Comparison of ENCODE assay signal across 1 cellular context in genomic region chr16:68084504-68085258, GRCh38.
TF ChIP-seq lines count a peak whose summit lies in the region.

No MANE protein-coding gene starts in this region.

TF ChIP-seq in HepG2, 621 proteins besides CTCF, POLR2A, EP300 and RAD21 (continued from another document and continues in another):
- TF ChIP-seq, protein P1, sequence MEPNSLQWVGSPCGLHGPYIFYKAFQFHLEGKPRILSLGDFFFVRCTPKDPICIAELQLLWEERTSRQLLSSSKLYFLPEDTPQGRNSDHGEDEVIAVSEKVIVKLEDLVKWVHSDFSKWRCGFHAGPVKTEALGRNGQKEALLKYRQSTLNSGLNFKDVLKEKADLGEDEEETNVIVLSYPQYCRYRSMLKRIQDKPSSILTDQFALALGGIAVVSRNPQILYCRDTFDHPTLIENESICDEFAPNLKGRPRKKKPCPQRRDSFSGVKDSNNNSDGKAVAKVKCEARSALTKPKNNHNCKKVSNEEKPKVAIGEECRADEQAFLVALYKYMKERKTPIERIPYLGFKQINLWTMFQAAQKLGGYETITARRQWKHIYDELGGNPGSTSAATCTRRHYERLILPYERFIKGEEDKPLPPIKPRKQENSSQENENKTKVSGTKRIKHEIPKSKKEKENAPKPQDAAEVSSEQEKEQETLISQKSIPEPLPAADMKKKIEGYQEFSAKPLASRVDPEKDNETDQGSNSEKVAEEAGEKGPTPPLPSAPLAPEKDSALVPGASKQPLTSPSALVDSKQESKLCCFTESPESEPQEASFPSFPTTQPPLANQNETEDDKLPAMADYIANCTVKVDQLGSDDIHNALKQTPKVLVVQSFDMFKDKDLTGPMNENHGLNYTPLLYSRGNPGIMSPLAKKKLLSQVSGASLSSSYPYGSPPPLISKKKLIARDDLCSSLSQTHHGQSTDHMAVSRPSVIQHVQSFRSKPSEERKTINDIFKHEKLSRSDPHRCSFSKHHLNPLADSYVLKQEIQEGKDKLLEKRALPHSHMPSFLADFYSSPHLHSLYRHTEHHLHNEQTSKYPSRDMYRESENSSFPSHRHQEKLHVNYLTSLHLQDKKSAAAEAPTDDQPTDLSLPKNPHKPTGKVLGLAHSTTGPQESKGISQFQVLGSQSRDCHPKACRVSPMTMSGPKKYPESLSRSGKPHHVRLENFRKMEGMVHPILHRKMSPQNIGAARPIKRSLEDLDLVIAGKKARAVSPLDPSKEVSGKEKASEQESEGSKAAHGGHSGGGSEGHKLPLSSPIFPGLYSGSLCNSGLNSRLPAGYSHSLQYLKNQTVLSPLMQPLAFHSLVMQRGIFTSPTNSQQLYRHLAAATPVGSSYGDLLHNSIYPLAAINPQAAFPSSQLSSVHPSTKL (CRISPR knock-in tag; IDR thresholded peaks at IDR 0.05): peak; percentile 82
- TF ChIP-seq EZH2 (conservative IDR thresholded peaks at IDR 0.05; ENCODE audit: low read depth, low read length) (no peak), ZBTB8A (CRISPR knock-in tag; IDR thresholded peaks at IDR 0.05; ENCODE audit: borderline replicate concordance, low read depth) (peak; percentile 54; the same call in 1 of the 2 replicates), ZNF839 (CRISPR knock-in tag; IDR thresholded peaks at IDR 0.05; ENCODE audit: borderline replicate concordance) (peak; percentile 97; the same call in 1 of the 2 replicates), FOSL2 (CRISPR knock-in tag; IDR thresholded peaks at IDR 0.05) (peak; percentile 9), ZNF512 (CRISPR knock-in tag; IDR thresholded peaks at IDR 0.05) (0 out of 2 replicates have a peak, but pooled peaks have one; percentile 75), RARA (CRISPR knock-in tag; IDR thresholded peaks at IDR 0.05) (peak; percentile 71), ZNF513 (CRISPR knock-in tag; conservative IDR thresholded peaks at IDR 0.05) (no peak), CCAR2 (optimal IDR thresholded peaks at IDR 0.05; ENCODE audit: low read depth, low read length) (peak; percentile 16), ZNF670 (CRISPR knock-in tag; IDR thresholded peaks at IDR 0.05; ENCODE audit: borderline replicate concordance) (peak; percentile 98), MAZ (IDR thresholded peaks at IDR 0.05; ENCODE audit: borderline replicate concordance, low read depth, low read length) (peak; percentile 91), MAZ (CRISPR knock-in tag; IDR thresholded peaks at IDR 0.05; ENCODE audit: low read depth) (peak; percentile 98), KDM5B (CRISPR knock-in tag; IDR thresholded peaks at IDR 0.05; ENCODE audit: borderline replicate concordance) (peak; percentile 98; the same call in 1 of the 2 replicates), TP53 (CRISPR knock-in tag; conservative IDR thresholded peaks at IDR 0.05) (peak; percentile 57; the same call in 1 of the 2 replicates), HMGA1 (CRISPR knock-in tag; conservative IDR thresholded peaks at IDR 0.05) (no peak), MEIS2 (CRISPR knock-in tag; IDR thresholded peaks at IDR 0.05) (peak; percentile 96), CHD2 (IDR thresholded peaks at IDR 0.05; ENCODE audit: low read depth, low read length) (peak; percentile 64), DMAP1 (CRISPR knock-in tag; IDR thresholded peaks at IDR 0.05) (peak; percentile 85; the same call in 1 of the 2 replicates), RBM22 (optimal IDR thresholded peaks at IDR 0.05; ENCODE audit: low read length) (peak; percentile 77), SMARCE1 (IDR thresholded peaks at IDR 0.05; ENCODE audit: borderline replicate concordance) (no peak), ETS1 (CRISPR knock-in tag; IDR thresholded peaks at IDR 0.05) (no peak), ZNF326 (CRISPR knock-in tag; IDR thresholded peaks at IDR 0.05; ENCODE audit: borderline replicate concordance) (no peak; the same call in 1 of the 2 replicates), NCOA1 (CRISPR knock-in tag; IDR thresholded peaks at IDR 0.05) (no peak), RFXAP (CRISPR knock-in tag; IDR thresholded peaks at IDR 0.05; ENCODE audit: borderline replicate concordance) (peak; percentile 84; the same call in 1 of the 2 replicates), ZNF580 (CRISPR knock-in tag; IDR thresholded peaks at IDR 0.05; ENCODE audit: borderline replicate concordance, low read depth) (peak; percentile 99), NR2F1 (CRISPR knock-in tag; IDR thresholded peaks at IDR 0.05) (peak in 1 of 2 experiments; percentile 31; a peak in 2 of 4 replicates), HDAC6 (IDR thresholded peaks at IDR 0.05; ENCODE audit: low read depth, low read length) (no peak), FOXP1 (IDR thresholded peaks at IDR 0.05) (no peak), FOXP1 (CRISPR knock-in tag; IDR thresholded peaks at IDR 0.05) (peak; percentile 62; the same call in 1 of the 2 replicates), KDM5A (IDR thresholded peaks at IDR 0.05; ENCODE audit: borderline replicate concordance, low read length) (peak; percentile 80), NPAS2 (CRISPR knock-in tag; IDR thresholded peaks at IDR 0.05; ENCODE audit: borderline replicate concordance) (no peak), PAWR (CRISPR knock-in tag; IDR thresholded peaks at IDR 0.05; ENCODE audit: borderline replicate concordance) (no peak; the same call in 1 of the 2 replicates), ZBTB40 (IDR thresholded peaks at IDR 0.05) (no peak), ZBTB40 (CRISPR knock-in tag; IDR thresholded peaks at IDR 0.05) (peak; percentile 93), ZNF382 (CRISPR knock-in tag; IDR thresholded peaks at IDR 0.05; ENCODE audit: borderline replicate concordance) (no peak), ZNF776 (CRISPR knock-in tag; IDR thresholded peaks at IDR 0.05) (no peak; the same call in none of the 2 replicates), ZNF564 (CRISPR knock-in tag; IDR thresholded peaks at IDR 0.05) (peak; percentile 88; the same call in 1 of the 2 replicates)
- TF ChIP-seq, protein P2, sequence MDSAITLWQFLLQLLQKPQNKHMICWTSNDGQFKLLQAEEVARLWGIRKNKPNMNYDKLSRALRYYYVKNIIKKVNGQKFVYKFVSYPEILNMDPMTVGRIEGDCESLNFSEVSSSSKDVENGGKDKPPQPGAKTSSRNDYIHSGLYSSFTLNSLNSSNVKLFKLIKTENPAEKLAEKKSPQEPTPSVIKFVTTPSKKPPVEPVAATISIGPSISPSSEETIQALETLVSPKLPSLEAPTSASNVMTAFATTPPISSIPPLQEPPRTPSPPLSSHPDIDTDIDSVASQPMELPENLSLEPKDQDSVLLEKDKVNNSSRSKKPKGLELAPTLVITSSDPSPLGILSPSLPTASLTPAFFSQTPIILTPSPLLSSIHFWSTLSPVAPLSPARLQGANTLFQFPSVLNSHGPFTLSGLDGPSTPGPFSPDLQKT (CRISPR knock-in tag; IDR thresholded peaks at IDR 0.05; ENCODE audit: borderline replicate concordance): no peak; the same call in 1 of the 2 replicates
- TF ChIP-seq, protein P3, sequence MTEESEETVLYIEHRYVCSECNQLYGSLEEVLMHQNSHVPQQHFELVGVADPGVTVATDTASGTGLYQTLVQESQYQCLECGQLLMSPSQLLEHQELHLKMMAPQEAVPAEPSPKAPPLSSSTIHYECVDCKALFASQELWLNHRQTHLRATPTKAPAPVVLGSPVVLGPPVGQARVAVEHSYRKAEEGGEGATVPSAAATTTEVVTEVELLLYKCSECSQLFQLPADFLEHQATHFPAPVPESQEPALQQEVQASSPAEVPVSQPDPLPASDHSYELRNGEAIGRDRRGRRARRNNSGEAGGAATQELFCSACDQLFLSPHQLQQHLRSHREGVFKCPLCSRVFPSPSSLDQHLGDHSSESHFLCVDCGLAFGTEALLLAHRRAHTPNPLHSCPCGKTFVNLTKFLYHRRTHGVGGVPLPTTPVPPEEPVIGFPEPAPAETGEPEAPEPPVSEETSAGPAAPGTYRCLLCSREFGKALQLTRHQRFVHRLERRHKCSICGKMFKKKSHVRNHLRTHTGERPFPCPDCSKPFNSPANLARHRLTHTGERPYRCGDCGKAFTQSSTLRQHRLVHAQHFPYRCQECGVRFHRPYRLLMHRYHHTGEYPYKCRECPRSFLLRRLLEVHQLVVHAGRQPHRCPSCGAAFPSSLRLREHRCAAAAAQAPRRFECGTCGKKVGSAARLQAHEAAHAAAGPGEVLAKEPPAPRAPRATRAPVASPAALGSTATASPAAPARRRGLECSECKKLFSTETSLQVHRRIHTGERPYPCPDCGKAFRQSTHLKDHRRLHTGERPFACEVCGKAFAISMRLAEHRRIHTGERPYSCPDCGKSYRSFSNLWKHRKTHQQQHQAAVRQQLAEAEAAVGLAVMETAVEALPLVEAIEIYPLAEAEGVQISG (CRISPR knock-in tag; IDR thresholded peaks at IDR 0.05): peak; percentile 90
